16 cellular contexts compared by ENCODE assay signal in the genomic region with DNA sequence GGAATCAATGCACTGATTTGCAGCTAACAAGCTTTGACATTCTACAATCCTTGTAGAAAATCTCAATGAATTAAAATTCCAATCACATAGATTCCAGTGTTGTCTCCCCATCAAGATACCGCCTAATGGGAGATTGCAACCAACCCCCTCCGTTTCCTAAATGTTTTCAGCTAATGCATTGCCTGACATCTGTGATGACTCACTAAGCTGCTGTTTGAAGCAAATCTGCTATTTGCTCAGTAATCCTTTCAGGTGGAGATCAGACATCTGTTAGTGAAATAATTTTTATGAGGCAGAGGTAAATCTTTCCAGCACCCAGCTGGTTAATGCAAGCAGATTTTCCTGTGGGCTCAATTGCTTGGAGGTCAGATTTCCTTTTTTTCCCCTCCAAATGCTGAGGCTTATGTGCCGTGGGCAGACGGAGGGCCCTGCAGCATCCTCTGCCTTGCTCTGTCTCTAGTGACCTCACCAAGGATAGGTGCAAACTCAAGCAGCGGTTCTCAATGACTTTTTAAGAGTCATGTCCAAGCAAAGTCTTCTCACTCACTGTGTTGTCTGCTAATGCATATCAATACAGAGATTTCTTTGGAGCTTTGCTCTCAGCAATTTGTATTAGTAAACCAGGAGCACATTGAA.
DNase-seq lines count a peak whose midpoint lies in the region; ATAC-seq and TF ChIP-seq lines count a peak whose summit lies in the region.
"Had no signal": no experiment of that assay in that cellular context is flagged by ENCODE, and none has a peak within 500 bp of the region (broad histone marks: within the 10 kb centered on the region; RNA-seq: fewer than 3 reads in every experiment).

No MANE protein-coding gene starts in this region.

- H3K9me3 ChIP-seq in HUES48 (ENCODE audit: control insufficient read depth, insufficient read depth, low read length) = no peaks in the 10 kb centered on the region
- H3K9me3 ChIP-seq in WERI-Rb-1 (ENCODE audit: severe bottlenecking) = peaks cover 4% of the 10 kb centered on the region
- H3K9me3 ChIP-seq: BLaER1, MG63 had no signal

- no peak overlapping the region for H2BK120ac ChIP-seq in mesendoderm (ENCODE audit: low read depth, low read length)

- no peak overlapping the region for H3K56ac ChIP-seq in mesendoderm (ENCODE audit: low read length)

- no peak for TF ChIP-seq CTCF in WERI-Rb-1 (IDR thresholded peaks at IDR 0.05; ENCODE audit: low read depth, low read length)

- no peak overlapping the region for H3K4me3 ChIP-seq in HUES48 (ENCODE audit: low read depth, low read length)
- no peak overlapping the region; the same call in 1 of the 2 replicates for H3K4me3 ChIP-seq in WERI-Rb-1 (ENCODE audit: low read depth, low read length)
- no peak overlapping the region for H3K4me3 ChIP-seq in mesendoderm (ENCODE audit: low read length)
- H3K4me3 ChIP-seq: BLaER1, MG63 had no signal

- H3K4me2 ChIP-seq in mesendoderm (ENCODE audit: low read length) = no peak overlapping the region
- H3K4me2 ChIP-seq: BLaER1 had no signal

- no peak overlapping the region for H2BK5ac ChIP-seq in mesendoderm (ENCODE audit: low read length)

- H2BK15ac ChIP-seq in mesendoderm (replicated peaks; ENCODE audit: low read depth) = no peak overlapping the region

- no peak overlapping the region for H3K4ac ChIP-seq in mesendoderm (ENCODE audit: low read depth, low read length)

- H3K79me2 ChIP-seq in mesendoderm (ENCODE audit: control insufficient read depth, insufficient read depth, low read length) = no peaks in the 10 kb centered on the region

- no peaks in the 10 kb centered on the region for H3K79me1 ChIP-seq in mesendoderm (ENCODE audit: low read length)

- peak overlapping the region; percentile 49 for H3K27ac ChIP-seq in HUES48 (ENCODE audit: low read depth, low read length)
- H3K27ac ChIP-seq in WERI-Rb-1 = peak overlapping the region; percentile 65
- no peak overlapping the region for H3K27ac ChIP-seq in mesendoderm (ENCODE audit: low read depth, low read length)
- H3K27ac ChIP-seq: BLaER1 had no signal

- DNase-seq in DMS 273 treated with DMSO at 0.1 percent for 48 hours (lab: John Stamatoyannopoulos, UW) (peak; percentile 92), WERI-Rb-1 (peak; percentile 87), mesendoderm (peak; percentile 63), globus pallidus (ENCODE audit: low spot score) (no peak), Kasumi-1 (lab: John Stamatoyannopoulos, UW) (no peak)
- DNase-seq in activated CD8-positive, alpha-beta memory T cell treated with anti-CD3 and anti-CD28 coated beads for 24 hours = no peak
- DNase-seq: activated CD4-positive, alpha-beta T cell treated with anti-CD3 and anti-CD28 coated beads, Interleukin-2, amount 10 ng/mL, durations not matched to agents 7 days and 5 days; effector memory CD4-positive, alpha-beta T cell; MG63; naive thymus-derived CD4-positive, alpha-beta T cell; NCI-H2081 treated with DMSO at 0.1 percent for 48 hours; SIG-M5; stimulated activated CD4-positive, alpha-beta T cell treated with anti-CD3 and anti-CD28 coated beads, Interleukin-15, amount 100 ng/mL, for 24 hours had no signal

- H3K36me3 ChIP-seq in HUES48 (ENCODE audit: control insufficient read depth, insufficient read depth, low read length) (no peaks in the 10 kb centered on the region), WERI-Rb-1 (no peaks in the 10 kb centered on the region), mesendoderm (ENCODE audit: control insufficient read depth, insufficient read depth, low read length) (no peaks in the 10 kb centered on the region)
- H3K36me3 ChIP-seq: BLaER1, MG63 had no signal

- H3K27me3 ChIP-seq in HUES48 (ENCODE audit: control insufficient read depth, insufficient read depth, low read length) (no peaks in the 10 kb centered on the region), WERI-Rb-1 (ENCODE audit: insufficient read depth, low read depth, severe bottlenecking) (no peaks in the 10 kb centered on the region), mesendoderm (ENCODE audit: insufficient read depth, low read length, poor library complexity) (no peaks in the 10 kb centered on the region)
- H3K27me3 ChIP-seq: BLaER1, MG63 had no signal

- no peak overlapping the region for H3K18ac ChIP-seq in mesendoderm (ENCODE audit: low read length)

- no CpG with 5 or more reads among the region's 5 CpGs for WGBS in mesendoderm (ENCODE audit: extremely low coverage, insufficient coverage, low lambda C conversion rate)

- H3K4me1 ChIP-seq in HUES48 (ENCODE audit: control insufficient read depth, insufficient read depth, low read length) (peaks cover 17% of the 10 kb centered on the region), mesendoderm (ENCODE audit: control insufficient read depth, low read depth, low read length) (peaks cover 4% of the 10 kb centered on the region)
- H3K4me1 ChIP-seq: BLaER1 had no signal

- no peak overlapping the region for H4K8ac ChIP-seq in mesendoderm (ENCODE audit: low read depth, low read length)

- H4K5ac ChIP-seq in mesendoderm (ENCODE audit: low read length) = no peak overlapping the region

- H3K9ac ChIP-seq in HUES48 (ENCODE audit: low read depth, low read length) (no peak overlapping the region), mesendoderm (ENCODE audit: low read length) (no peak overlapping the region)
- H3K9ac ChIP-seq: BLaER1 had no signal

- no peak for ATAC-seq in HG03565 (IDR thresholded peaks at IDR 0.05; ENCODE audit: unreplicated experiment)
- ATAC-seq: naive thymus-derived CD4-positive, alpha-beta T cell had no signal

- H3K23ac ChIP-seq in mesendoderm (ENCODE audit: low read length) = no peak overlapping the region

- no peak overlapping the region for H2AK5ac ChIP-seq in mesendoderm (ENCODE audit: low read length)

Comparison
In these comparisons a context has a peak if more than half of its experiments do, and no peak if none do; other contexts are left out.
1. DNase-seq: peak in DMS 273 treated with DMSO at 0.1 percent for 48 hours (single experiment), WERI-Rb-1 (single experiment) and mesendoderm (single experiment); none in activated CD8-positive, alpha-beta memory T cell treated with anti-CD3 and anti-CD28 coated beads for 24 hours (single experiment), globus pallidus (single experiment) and Kasumi-1 (0 of 2).